8 cellular contexts compared by ENCODE assay signal in genomic region chr3:44729384-44729910, GRCh38. TPM values are rescaled to one million over a fixed set of nuclear protein-coding genes. Genes with fewer than 3 reads are reported as not detected.
DNase-seq lines count a peak whose midpoint lies in the region; ATAC-seq and TF ChIP-seq lines count a peak whose summit lies in the region.

TSS of gene ZNF501 (plus strand) at chr3:44729635. CDS start at chr3:44734422, 4,787 bp downstream.

- H3K9me3 ChIP-seq in duodenal mucosa (ENCODE audit: control insufficient read depth in 1 of 2, low read length in 2 of 2) (peaks cover 51 to 69% of the 10 kb centered on the region in 2 donors), right lobe of liver (peaks cover under 1 to 41% (median 17%) of the 10 kb centered on the region in 4 donors)

- no peak within 1 kb of the TSS for H3K27ac ChIP-seq in duodenal mucosa (ENCODE audit: low read depth, low read length)
- peak within 1 kb of the TSS in 1 of 3 donors; percentile 43 for H3K27ac ChIP-seq in right lobe of liver

- peak; percentile 89 for ATAC-seq in HG02678 (IDR thresholded peaks at IDR 0.05; ENCODE audit: unreplicated experiment)
- ATAC-seq in right lobe of liver = peak; percentile 96 to 100 (median 98)
- ATAC-seq in HG03457 (IDR thresholded peaks at IDR 0.05; ENCODE audit: unreplicated experiment) = no peak

- peak within 1 kb of the TSS; percentile 52 to 56 for H3K9ac ChIP-seq in duodenal mucosa (ENCODE audit: low read depth in 1 of 2, low read length in 2 of 2)

- TF ChIP-seq POLR2A in right lobe of liver (IDR thresholded peaks at IDR 0.05) = no peak

- TF ChIP-seq CTCF in GM06990 (IDR thresholded peaks at IDR 0.05; ENCODE audit: insufficient read depth, low read length, poor library complexity, severe bottlenecking) (no peak), right lobe of liver (IDR thresholded peaks at IDR 0.05) (no peak)

- peak; percentile 93 for DNase-seq in GM06990 (ENCODE audit: extremely low read depth, insufficient read length)
- peak; percentile 92 for DNase-seq in NCI-H2227 (lab: John Stamatoyannopoulos, UW; ENCODE audit: unreplicated experiment)
- peak; percentile 84 to 88 for DNase-seq in activated CD4-positive, alpha-beta T cell treated with anti-CD3 and anti-CD28 coated beads, Interleukin-2, amount 50 U/mL, for 48 hours
- DNase-seq in right lobe of liver = peak; percentile 85 to 95 (median 94)
- peak; percentile 82 for DNase-seq in stimulated activated CD4-positive, alpha-beta T cell treated with anti-CD3 and anti-CD28 coated beads, Interleukin-2, amount 100 ng/mL, for 4 hours (ENCODE audit: low read depth)

- H3K36me3 ChIP-seq in GM06990 (ENCODE audit: control insufficient read depth, insufficient read depth, low read length) = no peaks in the 10 kb centered on the region
- H3K36me3 ChIP-seq in duodenal mucosa (ENCODE audit: control insufficient read depth in 1 of 2, insufficient read depth in 2 of 2, low read length in 2 of 2) = peaks cover 17 to 20% of the 10 kb centered on the region in 2 donors
- peaks cover 0 to 10% (median 0%) of the 10 kb centered on the region in 4 donors for H3K36me3 ChIP-seq in right lobe of liver

- peak within 1 kb of the TSS; percentile 60 for H3K4me3 ChIP-seq in GM06990 (replicated peaks; ENCODE audit: low read depth, low read length)
- peak within 1 kb of the TSS; percentile 95 to 96 for H3K4me3 ChIP-seq in duodenal mucosa (ENCODE audit: low read depth in 1 of 2, low read length in 2 of 2)
- H3K4me3 ChIP-seq in right lobe of liver = peak within 1 kb of the TSS; percentile 39 to 74 (median 67)

- intact Hi-C loops in right lobe of liver (cut with DNase I) = no loop called here

- H3K27me3 ChIP-seq in GM06990 (replicated peaks; ENCODE audit: control insufficient read depth, insufficient read depth, low read length) (no peaks in the 10 kb centered on the region), duodenal mucosa (ENCODE audit: control insufficient read depth in 1 of 2, insufficient read depth in 2 of 2, low read length in 2 of 2) (no peaks in the 10 kb centered on the region), right lobe of liver (no peaks in the 10 kb centered on the region)

- WGBS in right lobe of liver (ENCODE audit: insufficient coverage, low coverage, low lambda C conversion rate, missing lambda C conversion rate) = 0% methylated on average over 9 of the region's 46 CpGs

- H3K4me1 ChIP-seq in duodenal mucosa (ENCODE audit: control insufficient read depth in 1 of 2, insufficient read depth in 2 of 2, low read length in 2 of 2) = peaks cover 0 to 4% of the 10 kb centered on the region in 2 donors
- no peaks in the 10 kb centered on the region for H3K4me1 ChIP-seq in right lobe of liver

RNA-seq across cellular contexts. Expression of gene ZNF501, which starts in this region (rescaled TPM):
- 1 to 10 TPM in 3 of 6 experiments, under 1 TPM in 3; 0.43 to 1.2 (median 0.87) TPM for total RNA-seq in right lobe of liver
